3 cellular contexts compared by ENCODE assay signal in genomic region chr11:112451250-112451649, GRCh38.
"Had no signal": no experiment of that assay in that cellular context is flagged by ENCODE, and none has a peak within 500 bp of the region (broad histone marks: within the 10 kb centered on the region; RNA-seq: fewer than 3 reads in every experiment).

No MANE protein-coding gene starts in this region.

- DNase-seq: GDM1, GF-D8 had no signal

- H3K4me3 ChIP-seq: GM12878 had no signal

- ATAC-seq: GM12878 had no signal
